8 cellular contexts compared by ENCODE assay signal in the genomic region with DNA sequence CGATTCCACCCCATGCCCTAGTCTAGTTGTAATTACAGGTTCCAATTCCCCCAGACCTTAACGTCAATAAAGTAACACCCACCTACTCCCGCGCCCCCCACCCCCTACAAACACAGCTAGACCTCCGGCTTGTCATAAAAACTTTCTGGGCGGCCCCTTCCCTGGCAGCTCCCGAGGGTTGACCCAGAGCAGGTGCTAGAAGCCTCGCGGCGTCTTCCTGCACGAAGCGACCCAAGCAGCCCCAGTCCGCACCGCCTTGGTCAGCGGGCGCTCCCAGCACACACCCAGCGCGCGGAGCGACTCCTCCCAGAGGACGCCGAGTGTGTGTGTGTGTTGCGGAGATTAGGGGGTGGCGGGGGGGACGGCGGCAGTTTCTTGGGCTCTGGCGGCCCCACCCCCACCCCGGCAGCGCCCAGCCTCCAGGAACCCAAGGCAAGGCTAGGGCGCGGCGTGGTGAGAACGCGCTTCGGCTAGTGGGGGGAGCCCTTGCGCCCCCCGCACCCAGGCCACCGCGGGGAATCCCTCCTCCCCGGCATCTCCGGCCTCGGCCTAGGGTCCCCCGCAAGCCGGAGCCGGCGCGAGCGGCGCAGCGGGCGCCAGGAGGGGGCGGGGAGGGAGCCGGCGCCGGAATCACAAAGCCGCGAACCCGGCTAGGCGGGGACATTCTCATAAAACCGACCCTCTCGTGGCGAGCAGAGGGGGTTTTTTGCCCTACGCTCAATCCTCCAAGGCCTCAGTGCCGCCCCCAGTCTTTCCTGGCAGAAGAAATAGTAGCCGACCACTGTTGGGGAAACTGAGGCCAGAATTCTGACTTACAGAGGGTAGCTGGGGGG. TPM values are rescaled to one million over a fixed set of nuclear protein-coding genes. Genes with fewer than 3 reads are reported as not detected.
DNase-seq lines count a peak whose midpoint lies in the region; ATAC-seq and TF ChIP-seq lines count a peak whose summit lies in the region.

No MANE protein-coding gene starts in this region.

- peaks cover 55 to 71% of the 10 kb centered on the region in 2 donors for H3K4me1 Mint-ChIP-seq in natural killer cell

- ATAC-seq in natural killer cell, result peak; percentile 6 to 41 (median 21)

- H3K4me1 ChIP-seq in BE2C, result peaks cover 12% of the 10 kb centered on the region

- peak overlapping the region; percentile 70 to 82 for H3K27ac Mint-ChIP-seq in natural killer cell

- peak overlapping the region; percentile 76 for H3K4me3 ChIP-seq in BE2C (ENCODE audit: low read depth, low read length)

- intact Hi-C loops in natural killer cell (cut with micrococcal nuclease), result loop anchor here (2.0 to 5.0 kb wide), 3 partner anchors 27 to 141 kb away; no protein-coding TSS in a partner anchor

- DNase-seq in BE2C, result peak; percentile 50
- peak; percentile 66 for DNase-seq in LoVo (ENCODE audit: low spot score)
- DNase-seq in epidermal melanocyte (ENCODE audit: insufficient read length, low spot score), result peak; percentile 7
- DNase-seq in natural killer cell, result peak; percentile 46
- no peak for DNase-seq in OCI-M2 (lab: John Stamatoyannopoulos, UW; ENCODE audit: unreplicated experiment)
- no peak for DNase-seq in amniotic stem cell (lab: John Stamatoyannopoulos, UW)
- no peak for DNase-seq in NCI-H2171 (lab: John Stamatoyannopoulos, UW)
- DNase-seq in NCI-H1092 (lab: John Stamatoyannopoulos, UW), result no peak

- peaks cover 9 to 35% of the 10 kb centered on the region in 2 donors for H3K27me3 Mint-ChIP-seq in natural killer cell (ENCODE audit: low read depth in 2 of 2)

- no peaks in the 10 kb centered on the region for H3K9me3 Mint-ChIP-seq in natural killer cell

- H3K36me3 ChIP-seq in BE2C, result no peaks in the 10 kb centered on the region

- peak overlapping the region; percentile 89 for H3K4me3 Mint-ChIP-seq in natural killer cell

- peaks cover 14% of the 10 kb centered on the region for H3K27me3 ChIP-seq in BE2C

- TF ChIP-seq CTCF in BE2C (IDR thresholded peaks at IDR 0.05; ENCODE audit: low read depth, low read length) (no peak), natural killer cell (IDR thresholded peaks at IDR 0.05) (no peak)

- H3K36me3 Mint-ChIP-seq in natural killer cell, result no peaks in the 10 kb centered on the region

- no peaks in the 10 kb centered on the region for H3K9me3 ChIP-seq in BE2C

RNA-seq across cellular contexts. Expression of gene PCDH1, which starts 2.2 kb away (rescaled TPM):
- 129 TPM for polyA plus RNA-seq in BE2C (2012; ENCODE audit: insufficient read depth, insufficient read length, low read depth)
- 10 to 100 TPM; 19.2 to 39.2 (median 32.1) TPM for total RNA-seq in natural killer cell

RNA-seq across cellular contexts. Expression of gene DELE1, which starts 47.7 kb away (rescaled TPM):
- 121 TPM for polyA plus RNA-seq in BE2C (2012; ENCODE audit: insufficient read depth, insufficient read length, low read depth)
- total RNA-seq in natural killer cell, result 100 to 1,000 TPM; 106 to 125 (median 115) TPM

Comparison
In these comparisons a context has a peak if more than half of its experiments do, and no peak if none do; other contexts are left out.
1. DNase-seq: peak in BE2C (single experiment), LoVo (single experiment), epidermal melanocyte (single experiment) and natural killer cell (single experiment); none in OCI-M2 (single experiment), amniotic stem cell (single experiment), NCI-H2171 (single experiment) and NCI-H1092 (single experiment).